12 cellular contexts compared by ENCODE assay signal in genomic region chr1:223763881-223764280, GRCh38.
"Had no signal": no experiment of that assay in that cellular context is flagged by ENCODE, and none has a peak within 500 bp of the region (broad histone marks: within the 10 kb centered on the region; RNA-seq: fewer than 3 reads in every experiment).

No MANE protein-coding gene starts in this region.

- H3K4me3 Mint-ChIP-seq: activated CD4-positive, alpha-beta memory T cell treated with anti-CD3 and anti-CD28 coated beads, Interleukin-2, amount 10 ng/mL, durations not matched to agents 7 days and 5 days; activated naive CD4-positive, alpha-beta T cell treated with anti-CD3 and anti-CD28 coated beads, Interleukin-2, amount 50 U/mL, for 24 hours; stimulated activated memory B cell treated with anti-CD40 and anti-IgM and Interleukin-4, amounts not matched to agents 10 μg/mL and 1 μg/mL and 100 μg/mL, for 72 hours had no signal

- ATAC-seq: gastrocnemius medialis; heart right ventricle; stimulated activated memory B cell treated with anti-CD40 and anti-IgM and Interleukin-4, amounts not matched to agents 10 μg/mL and 1 μg/mL and 100 μg/mL, for 72 hours had no signal

- H3K27ac Mint-ChIP-seq: activated naive CD4-positive, alpha-beta T cell treated with anti-CD3 and anti-CD28 coated beads, Interleukin-2, amount 50 U/mL, for 24 hours; stimulated activated memory B cell treated with anti-CD40 and anti-IgM and Interleukin-4, amounts not matched to agents 10 μg/mL and 1 μg/mL and 100 μg/mL, for 72 hours had no signal

- DNase-seq: activated CD4-positive, alpha-beta memory T cell treated with anti-CD3 and anti-CD28 coated beads, Interleukin-2, amount 10 ng/mL, durations not matched to agents 7 days and 5 days; amniotic stem cell; colonic mucosa; effector CD4-positive, alpha-beta T cell; gastrocnemius medialis; heart right ventricle; T1000; transverse colon had no signal

- H3K9me3 Mint-ChIP-seq: activated CD4-positive, alpha-beta memory T cell treated with anti-CD3 and anti-CD28 coated beads, Interleukin-2, amount 10 ng/mL, durations not matched to agents 7 days and 5 days; activated naive CD4-positive, alpha-beta T cell treated with anti-CD3 and anti-CD28 coated beads, Interleukin-2, amount 50 U/mL, for 24 hours; stimulated activated memory B cell treated with anti-CD40 and anti-IgM and Interleukin-4, amounts not matched to agents 10 μg/mL and 1 μg/mL and 100 μg/mL, for 72 hours had no signal

- H3K27me3 Mint-ChIP-seq: activated CD4-positive, alpha-beta memory T cell treated with anti-CD3 and anti-CD28 coated beads, Interleukin-2, amount 10 ng/mL, durations not matched to agents 7 days and 5 days; activated naive CD4-positive, alpha-beta T cell treated with anti-CD3 and anti-CD28 coated beads, Interleukin-2, amount 50 U/mL, for 24 hours; stimulated activated memory B cell treated with anti-CD40 and anti-IgM and Interleukin-4, amounts not matched to agents 10 μg/mL and 1 μg/mL and 100 μg/mL, for 72 hours had no signal

- H3K27me3 ChIP-seq: colonic mucosa, gastrocnemius medialis, heart right ventricle, right atrium auricular region, transverse colon had no signal

- H3K4me1 ChIP-seq: colonic mucosa, right atrium auricular region, transverse colon had no signal

- H3K4me1 Mint-ChIP-seq: activated CD4-positive, alpha-beta memory T cell treated with anti-CD3 and anti-CD28 coated beads, Interleukin-2, amount 10 ng/mL, durations not matched to agents 7 days and 5 days; activated naive CD4-positive, alpha-beta T cell treated with anti-CD3 and anti-CD28 coated beads, Interleukin-2, amount 50 U/mL, for 24 hours; stimulated activated memory B cell treated with anti-CD40 and anti-IgM and Interleukin-4, amounts not matched to agents 10 μg/mL and 1 μg/mL and 100 μg/mL, for 72 hours had no signal

- H3K9me3 ChIP-seq: colonic mucosa, gastrocnemius medialis, heart right ventricle, right atrium auricular region, transverse colon had no signal

- H3K4me3 ChIP-seq: colonic mucosa, gastrocnemius medialis, heart right ventricle, right atrium auricular region, smooth muscle cell, transverse colon had no signal

- H3K27ac ChIP-seq: colonic mucosa, gastrocnemius medialis, transverse colon had no signal
